8 cellular contexts compared by ENCODE assay signal in the genomic region with DNA sequence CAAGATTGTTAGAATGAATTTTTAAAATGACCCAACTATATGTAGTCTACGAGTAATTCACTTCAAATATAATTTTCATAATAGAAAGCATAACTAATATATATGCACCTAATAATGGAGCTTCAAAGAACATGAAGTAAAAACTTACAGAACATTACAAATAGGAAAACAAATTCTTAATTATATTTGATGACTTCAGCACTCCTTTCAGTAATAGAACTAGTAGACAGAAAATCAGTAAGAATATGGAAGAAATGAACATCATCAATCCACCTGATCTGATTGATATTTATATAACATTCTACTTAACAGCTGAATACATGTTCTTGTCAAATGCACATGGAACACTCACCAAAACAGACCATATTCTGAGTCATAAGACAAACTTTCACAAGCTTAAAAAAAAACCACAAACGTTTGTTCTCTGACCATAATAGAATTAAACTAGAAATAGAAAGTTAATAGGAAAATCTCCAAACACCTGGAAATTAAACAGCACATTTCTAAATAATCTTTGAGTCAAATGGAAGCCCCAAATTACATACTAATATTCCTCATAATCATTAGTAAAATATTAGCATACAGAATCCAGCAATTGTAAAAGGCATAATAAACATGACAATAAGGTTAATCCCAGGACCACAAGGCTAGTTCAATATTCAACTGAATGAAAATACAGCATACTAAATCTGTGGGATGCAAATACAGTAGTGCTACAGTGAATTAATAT. TPM values are rescaled to one million over a fixed set of nuclear protein-coding genes. Genes with fewer than 3 reads are reported as not detected.
DNase-seq lines count a peak whose midpoint lies in the region; TF ChIP-seq lines count a peak whose summit lies in the region.

No MANE protein-coding gene starts in this region.

- DNase-seq in GM03348 (ENCODE audit: low spot score) (peak; percentile 42), GM23248 (peak; percentile 75), LoVo (ENCODE audit: low spot score) (peak; percentile 9), foreskin melanocyte (peak; percentile 27), endodermal cell (no peak), NK-92 (lab: John Stamatoyannopoulos, UW; ENCODE audit: unreplicated experiment) (no peak), NCI-H2029 treated with DMSO at 0.1 percent for 48 hours (lab: John Stamatoyannopoulos, UW) (no peak)
- DNase-seq in stimulated activated CD4-positive, alpha-beta T cell treated with anti-CD3 and anti-CD28 coated beads, Interleukin-2, amount 100 ng/mL, for 48 hours: no peak

- no peak overlapping the region for H3K27ac Mint-ChIP-seq in endodermal cell

- no peaks in the 10 kb centered on the region for H3K9me2 ChIP-seq in GM23248 (ENCODE audit: insufficient read depth)

- H3K27me3 ChIP-seq in GM23248 (replicated peaks; ENCODE audit: insufficient read depth) (no peaks in the 10 kb centered on the region), endodermal cell (ENCODE audit: control insufficient read depth, insufficient read depth, low read length, poor library complexity, severe bottlenecking) (no peaks in the 10 kb centered on the region)

- H3K4me3 ChIP-seq in GM23248: no peak overlapping the region
- H3K4me3 ChIP-seq in endodermal cell (ENCODE audit: low read length): no peak overlapping the region

- H3K27ac ChIP-seq in GM23248 (no peak overlapping the region), endodermal cell (ENCODE audit: low read depth, low read length) (no peak overlapping the region)

- H2AFZ ChIP-seq in GM23248: no peak overlapping the region

- 42 to 43% methylated on average over 2 of the region's 2 CpGs for WGBS in GM23248 (ENCODE audit: low coverage in 1 of 2, low lambda C conversion rate in 2 of 2, missing lambda C conversion rate in 2 of 2), 2 experiments
- WGBS in endodermal cell (ENCODE audit: insufficient coverage in 1 of 2, insufficient read length in 1 of 2), 2 experiments: 100% methylated on average over 1 of the region's 2 CpGs; no CpG with 5 or more reads in 1 of the 2 experiments

- peaks cover 5% of the 10 kb centered on the region for H3K9me3 Mint-ChIP-seq in endodermal cell

- H3K27me3 Mint-ChIP-seq in endodermal cell (ENCODE audit: insufficient read depth): no peaks in the 10 kb centered on the region

- H3K4me3 Mint-ChIP-seq in endodermal cell: no peak overlapping the region

- in situ Hi-C loops in GM23248 (cut with MboI): no loop called here

- H3F3A ChIP-seq in GM23248 (ENCODE audit: insufficient read depth): peaks cover 11% of the 10 kb centered on the region; the same call in 1 of the 2 replicates

- H3K36me3 Mint-ChIP-seq in endodermal cell (ENCODE audit: low read depth): peaks cover 23% of the 10 kb centered on the region

- peak overlapping the region; percentile 46 for H3K4me2 ChIP-seq in GM23248 (ENCODE audit: unreplicated experiment)

- no peak for TF ChIP-seq CTCF in endodermal cell (conservative IDR thresholded peaks at IDR 0.05)

- H3K79me2 ChIP-seq in GM23248 (ENCODE audit: insufficient read depth): peaks cover 97% of the 10 kb centered on the region

- no peak overlapping the region for H3K9ac ChIP-seq in GM23248
- H3K9ac ChIP-seq in endodermal cell (ENCODE audit: extremely low read depth, low read length, poor library complexity, severe bottlenecking): no peak overlapping the region

- H3K36me3 ChIP-seq in GM23248 (ENCODE audit: low read depth) (no peaks in the 10 kb centered on the region), endodermal cell (ENCODE audit: control insufficient read depth, insufficient read depth, low read length) (no peaks in the 10 kb centered on the region)

- H4K20me1 ChIP-seq in GM23248 (ENCODE audit: insufficient read depth): peaks cover 7% of the 10 kb centered on the region; the same call in 1 of the 2 replicates

- no peaks in the 10 kb centered on the region for H3K9me3 ChIP-seq in GM23248 (ENCODE audit: low read depth)
- peaks cover 7% of the 10 kb centered on the region for H3K9me3 ChIP-seq in endodermal cell (ENCODE audit: control insufficient read depth, low read length)

- H3K4me1 Mint-ChIP-seq in endodermal cell: peaks cover 6% of the 10 kb centered on the region

- peaks cover 8% of the 10 kb centered on the region for H3K4me1 ChIP-seq in GM23248 (ENCODE audit: insufficient read depth)
- no peaks in the 10 kb centered on the region for H3K4me1 ChIP-seq in endodermal cell (ENCODE audit: control insufficient read depth, insufficient read depth, low read length)

RNA-seq across cellular contexts. Expression of a gene that starts 48.0 kb away (rescaled TPM):
- 6.7 and 11.0 TPM in 2 replicates for total RNA-seq in GM23248 (2014; rRNA removed; shearing (Covaris generic))
- 5.6 and 5.8 TPM in 2 replicates for polyA plus RNA-seq in GM23248 (2016; fragmentation: Nextera tagmentation; extraction: Ambion mirVana)
- total RNA-seq in endodermal cell: 10 to 100 TPM; 45.7 to 46.7 TPM
- polyA plus RNA-seq in endodermal cell (2013, experiment 1 of 2): 18.4 TPM
- 18.5 TPM for polyA plus RNA-seq in endodermal cell (2013, experiment 2 of 2)

Comparison
In these comparisons a context has a peak if more than half of its experiments do, and no peak if none do; other contexts are left out.
1. DNase-seq: peak in GM03348 (single experiment), GM23248 (single experiment), LoVo (single experiment) and foreskin melanocyte (single experiment); none in endodermal cell (single experiment), NK-92 (single experiment), NCI-H2029 treated with DMSO at 0.1 percent for 48 hours (single experiment) and stimulated activated CD4-positive, alpha-beta T cell treated with anti-CD3 and anti-CD28 coated beads, Interleukin-2, amount 100 ng/mL, for 48 hours (0 of 2).